ENCODE assay signal across 12 cellular contexts in genomic region chr4:17762705-17763104, GRCh38. TPM values are rescaled to one million over a fixed set of nuclear protein-coding genes. Genes with fewer than 3 reads are reported as not detected.
A peak's percentile ranks its signal among the peaks of the same experiment; 100 is the strongest.
DNase-seq lines count a peak whose midpoint lies in the region; ATAC-seq and TF ChIP-seq lines count a peak whose summit lies in the region.
"Had no signal": no experiment of that assay in that cellular context is flagged by ENCODE, and none has a peak within 500 bp of the region (broad histone marks: within the 10 kb centered on the region; RNA-seq: fewer than 3 reads in every experiment).

No MANE protein-coding gene starts in this region.

- no peak overlapping the region for H3K4me2 ChIP-seq in DOHH2 (ENCODE audit: low read length)

- H3K36me3 ChIP-seq in DOHH2 (ENCODE audit: control insufficient read depth, low read length): no peaks in the 10 kb centered on the region
- no peaks in the 10 kb centered on the region for H3K36me3 ChIP-seq in left lung
- H3K36me3 ChIP-seq: tibial nerve had no signal

- H3F3A ChIP-seq in DOHH2 (ENCODE audit: control insufficient read depth, insufficient read depth): no peaks in the 10 kb centered on the region

- no peaks in the 10 kb centered on the region for H3K79me2 ChIP-seq in DOHH2 (ENCODE audit: control insufficient read depth, low read length)

- H3K4me3 ChIP-seq in DOHH2 (ENCODE audit: low read length) (no peak overlapping the region), left lung (no peak overlapping the region)
- H3K4me3 ChIP-seq: tibial nerve had no signal

- H3K9me3 ChIP-seq in DOHH2 (ENCODE audit: control insufficient read depth, insufficient read depth, low read length): peaks cover 3% of the 10 kb centered on the region; the same call in 1 of the 2 replicates
- H3K9me3 ChIP-seq in left lung: peaks cover 0 to 6% of the 10 kb centered on the region in 2 donors

- TF ChIP-seq RAD21 in Ishikawa (IDR thresholded peaks at IDR 0.05; ENCODE audit: low read depth): peak; percentile 46

- DNase-seq in amniotic epithelial cell (ENCODE audit: low read depth) (peak; percentile 35), left lung (no peak), NOMO-1 (lab: John Stamatoyannopoulos, UW; ENCODE audit: unreplicated experiment in 2 of 2) (no peak), cerebellum (ENCODE audit: low spot score) (no peak), NCI-H1105 treated with DMSO at 0.1 percent for 48 hours (lab: John Stamatoyannopoulos, UW) (no peak), NCI-H2107 treated with DMSO at 0.1 percent for 48 hours (lab: John Stamatoyannopoulos, UW; ENCODE audit: unreplicated experiment) (no peak)
- DNase-seq: activated B cell treated with CpG ODN at 0.5 μM for 24 hours, left ventricle myocardium superior, NCI-H2107 had no signal

- H3K9me2 ChIP-seq in DOHH2 (replicated peaks; ENCODE audit: control insufficient read depth, low read length): no peaks in the 10 kb centered on the region

- intact Hi-C loops in left lung (cut with DNase I): no loop called here

- H3K27ac ChIP-seq in DOHH2 (ENCODE audit: low read depth, low read length) (no peak overlapping the region), left lung (no peak overlapping the region)
- H3K27ac ChIP-seq: tibial nerve had no signal

- H3K4me1 ChIP-seq in DOHH2 (ENCODE audit: control insufficient read depth, low read length) (no peaks in the 10 kb centered on the region), left lung (no peaks in the 10 kb centered on the region)
- H3K4me1 ChIP-seq: tibial nerve had no signal

- peak; percentile 17 for TF ChIP-seq CTCF in DOHH2 (IDR thresholded peaks at IDR 0.05; ENCODE audit: low read depth, low read length, poor library complexity, severe bottlenecking)
- no peak for TF ChIP-seq CTCF in left lung (IDR thresholded peaks at IDR 0.05)

- TF ChIP-seq EP300 in Ishikawa (IDR thresholded peaks at IDR 0.05; ENCODE audit: borderline replicate concordance): no peak

- H4K20me1 ChIP-seq in DOHH2 (ENCODE audit: control insufficient read depth, insufficient read depth, low read depth, low read length): no peaks in the 10 kb centered on the region

- H3K27me3 ChIP-seq in DOHH2 (ENCODE audit: control insufficient read depth, low read length): peaks cover 6% of the 10 kb centered on the region; the same call in 1 of the 2 replicates
- H3K27me3 ChIP-seq in left lung: no peaks in the 10 kb centered on the region
- H3K27me3 ChIP-seq: tibial nerve had no signal

- ATAC-seq in left lung: peak; percentile 76
- ATAC-seq: left ventricle myocardium superior had no signal

TF ChIP-seq in Ishikawa, 13 proteins besides CTCF, POLR2A, EP300 and RAD21:
- TF ChIP-seq NFIC (IDR thresholded peaks at IDR 0.05): peak; percentile 45
- TF ChIP-seq TEAD4 (IDR thresholded peaks at IDR 0.05): no peak

RNA-seq across cellular contexts. Expression of gene FAM184B, which starts 18.7 kb away (rescaled TPM):
- under 1 TPM; 0.06 to 0.18 TPM for total RNA-seq in left lung
- total RNA-seq in cerebellum: 2.3 TPM
- total RNA-seq: left ventricle myocardium superior, tibial nerve had no signal

RNA-seq across cellular contexts. Expression of gene DCAF16, which starts 47.9 kb away (rescaled TPM):
- total RNA-seq in left lung (10 to 100 TPM; 23.1 to 24.1 TPM), cerebellum (49.4 TPM)

RNA-seq across cellular contexts. Expression of gene NCAPG, which starts 48.1 kb away (rescaled TPM):
- total RNA-seq in left lung: 1 to 10 TPM; 3.0 to 6.6 TPM
- 41.3 TPM for total RNA-seq in cerebellum
